Comparison of ENCODE assay signal across 19 cellular contexts in the genomic region with DNA sequence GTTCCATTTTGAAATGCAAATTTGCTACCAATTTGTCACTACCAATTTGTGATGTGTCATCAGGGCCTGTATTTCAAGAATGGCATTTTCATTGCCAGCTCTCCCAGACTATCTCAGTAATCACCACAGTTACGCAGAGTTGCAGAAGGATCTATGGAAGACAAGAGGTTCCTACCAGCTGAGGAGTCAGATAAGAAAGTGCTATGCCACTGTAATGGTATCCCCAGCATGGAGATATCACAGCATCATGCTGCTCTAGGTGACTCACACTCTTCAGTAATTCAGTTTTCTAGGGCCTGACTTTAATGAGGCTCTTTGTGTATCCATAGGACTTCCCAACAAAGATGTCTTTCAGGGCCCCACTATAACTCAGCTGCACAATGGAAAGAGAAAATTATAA.
"Had no signal": no experiment of that assay in that cellular context is flagged by ENCODE, and none has a peak within 500 bp of the region (broad histone marks: within the 10 kb centered on the region; RNA-seq: fewer than 3 reads in every experiment).

No MANE protein-coding gene starts in this region.

- H3K36me3 ChIP-seq: gastroesophageal sphincter, heart left ventricle, left lung, tibial artery, uterus had no signal

- H3K27me3 ChIP-seq: gastroesophageal sphincter, heart left ventricle, left lung, tibial artery, uterus had no signal

- H3K9me3 ChIP-seq: left lung, tibial artery had no signal

- H3K4me3 ChIP-seq: coronary artery, gastroesophageal sphincter, heart left ventricle, left lung, tibial artery, uterus had no signal

- ATAC-seq: activated CD8-positive, alpha-beta memory T cell treated with anti-CD3 and anti-CD28 coated beads, Interleukin-2, amount 10 ng/mL, durations not matched to agents 7 days and 5 days; activated T-helper 17 cell treated with anti-CD3 and anti-CD28 coated beads, Interleukin-2, amount 50 U/mL, for 72 hours; gastroesophageal sphincter; heart left ventricle; left lung; stimulated activated naive CD8-positive, alpha-beta T cell treated with anti-CD3 and anti-CD28 coated beads, Interleukin-15, Interleukin-2, amounts not matched to agents 100 U/mL and 50 U/mL, for 24 hours; WTC11 had no signal

- H3K4me1 ChIP-seq: gastroesophageal sphincter, left lung, tibial artery, uterus had no signal

- H3K27ac ChIP-seq: coronary artery, gastroesophageal sphincter, heart left ventricle, left lung, tibial artery, uterus had no signal

- DNase-seq: activated CD4-positive, alpha-beta memory T cell treated with anti-CD3 and anti-CD28 coated beads, Interleukin-2, amount 10 ng/mL, durations not matched to agents 7 days and 5 days; activated CD4-positive, alpha-beta T cell treated with anti-CD3 and anti-CD28 coated beads for 4 hours; activated CD8-positive, alpha-beta memory T cell treated with anti-CD3 and anti-CD28 coated beads, Interleukin-2, amount 10 ng/mL, durations not matched to agents 7 days and 5 days; activated naive CD4-positive, alpha-beta T cell; activated naive CD8-positive, alpha-beta T cell treated with anti-CD3 and anti-CD28 coated beads, Interleukin-2, amount 10 ng/mL, durations not matched to agents 7 days and 5 days; central memory CD4-positive, alpha-beta T cell; heart left ventricle; left lung; retina; stimulated activated CD4-positive, alpha-beta T cell treated with anti-CD3 and anti-CD28 coated beads, Interleukin-1b, Interleukin-23, amount 100 ng/mL, for 48 hours; stimulated activated naive CD8-positive, alpha-beta T cell treated with anti-CD3 and anti-CD28 coated beads, Interleukin-15, Interleukin-2, amounts not matched to agents 100 U/mL and 50 U/mL, for 24 hours; substantia nigra; T1000; tibial artery; uterus had no signal
